1 cellular context compared by ENCODE assay signal in the genomic region with DNA sequence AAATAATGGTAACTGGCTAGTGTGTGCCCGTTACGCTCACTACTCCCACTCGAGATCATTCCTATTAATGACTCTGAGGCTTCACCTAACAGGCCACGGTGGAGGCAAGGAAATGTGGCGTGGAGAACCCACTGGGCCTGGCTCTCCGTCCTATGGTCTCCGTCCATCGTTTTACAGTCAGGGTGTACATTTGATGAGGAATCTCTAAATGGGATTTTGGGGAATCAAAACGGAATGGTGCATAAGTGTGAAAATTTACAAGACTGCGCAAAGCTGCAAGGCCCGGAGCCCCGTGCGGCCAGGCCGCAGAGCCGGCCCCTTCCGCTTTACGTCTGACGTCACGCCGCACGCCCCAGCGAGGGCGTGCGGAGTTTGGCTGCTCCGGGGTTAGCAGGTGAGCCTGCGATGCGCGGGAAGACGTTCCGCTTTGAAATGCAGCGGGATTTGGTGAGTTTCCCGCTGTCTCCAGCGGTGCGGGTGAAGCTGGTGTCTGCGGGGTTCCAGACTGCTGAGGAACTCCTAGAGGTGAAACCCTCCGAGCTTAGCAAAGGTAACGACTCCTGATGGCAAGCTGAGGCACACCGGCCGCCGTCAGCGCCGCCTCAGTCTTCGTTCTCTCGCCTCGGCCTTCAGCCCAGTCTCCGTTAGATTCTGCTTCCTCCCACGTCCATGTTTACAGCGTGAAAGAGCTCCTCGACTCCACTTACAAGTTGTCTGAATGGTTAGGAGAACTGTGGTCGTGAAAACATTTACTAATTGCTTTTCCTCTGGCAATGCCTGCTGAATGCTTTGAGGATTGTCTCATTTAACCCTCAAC.
TF ChIP-seq lines count a peak whose summit lies in the region.

A gene (plus strand): TSS at position 364 of the 817 bp plus-strand sequence. CDS start 42 bp downstream, at position 406.

TF ChIP-seq in HEK293, 187 proteins besides CTCF, POLR2A, EP300 and RAD21 (continued from another document):
- TF ChIP-seq, protein P1, sequence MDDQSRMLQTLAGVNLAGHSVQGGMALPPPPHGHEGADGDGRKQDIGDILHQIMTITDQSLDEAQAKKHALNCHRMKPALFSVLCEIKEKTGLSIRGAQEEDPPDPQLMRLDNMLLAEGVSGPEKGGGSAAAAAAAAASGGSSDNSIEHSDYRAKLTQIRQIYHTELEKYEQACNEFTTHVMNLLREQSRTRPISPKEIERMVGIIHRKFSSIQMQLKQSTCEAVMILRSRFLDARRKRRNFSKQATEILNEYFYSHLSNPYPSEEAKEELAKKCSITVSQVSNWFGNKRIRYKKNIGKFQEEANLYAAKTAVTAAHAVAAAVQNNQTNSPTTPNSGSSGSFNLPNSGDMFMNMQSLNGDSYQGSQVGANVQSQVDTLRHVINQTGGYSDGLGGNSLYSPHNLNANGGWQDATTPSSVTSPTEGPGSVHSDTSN (CRISPR knock-in tag; IDR thresholded peaks at IDR 0.05): peak; percentile 66; the same call in 1 of the 2 replicates
- no peak for TF ChIP-seq ZNF768 (tag by site-specific recombination; IDR thresholded peaks at IDR 0.05)
- no peak for TF ChIP-seq ZNF266 (tag by site-specific recombination; IDR thresholded peaks at IDR 0.05; ENCODE audit: low read depth)
- TF ChIP-seq ZNF596 (tag by site-specific recombination; IDR thresholded peaks at IDR 0.05): no peak
- peak; percentile 52; the same call in 1 of the 2 replicates for TF ChIP-seq ZNF558 (tag by site-specific recombination; IDR thresholded peaks at IDR 0.05)
- peak; percentile 77 for TF ChIP-seq SETDB1 (IDR thresholded peaks at IDR 0.05; ENCODE audit: insufficient read length, low read length)
